Comparison of ENCODE assay signal across 1 cellular context in the genomic region with DNA sequence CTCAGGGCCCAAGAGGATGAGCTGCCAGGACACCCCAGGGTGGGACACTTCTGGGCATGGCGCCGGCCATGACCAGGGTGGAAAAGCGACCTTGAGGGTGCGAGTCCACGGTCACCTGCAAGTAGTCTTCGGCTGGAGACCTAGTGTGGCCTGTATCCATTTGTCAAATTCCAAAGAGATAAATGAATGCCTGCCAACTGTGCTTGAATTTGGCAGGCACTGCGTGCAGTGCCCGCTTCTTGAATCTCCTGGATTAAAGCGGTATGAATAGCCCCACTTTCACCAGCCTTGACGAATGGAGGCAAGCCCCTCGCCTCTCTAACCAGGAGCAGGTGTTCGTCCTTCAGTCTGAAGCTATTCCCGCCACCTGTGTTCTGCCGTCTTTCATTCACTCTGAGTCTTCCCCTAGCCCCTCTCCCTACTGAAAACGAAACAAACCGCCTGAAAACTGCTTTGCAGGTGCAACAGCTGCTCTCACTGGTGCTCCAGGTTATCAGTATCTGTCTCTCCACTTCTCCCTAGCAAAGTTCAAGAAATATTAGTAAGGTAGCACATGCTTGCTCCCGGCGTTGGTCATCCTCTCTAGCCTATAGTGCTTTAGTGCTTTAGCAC.
TF ChIP-seq lines count a peak whose summit lies in the region.

No MANE protein-coding gene starts in this region.

TF ChIP-seq in GM12878, 131 proteins besides CTCF, POLR2A, EP300 and RAD21:
- no peak for TF ChIP-seq PKNOX1 (IDR thresholded peaks at IDR 0.05)
- TF ChIP-seq HDAC6 (IDR thresholded peaks at IDR 0.05; ENCODE audit: unreplicated experiment): no peak
- no peak for TF ChIP-seq SKIL (IDR thresholded peaks at IDR 0.05; ENCODE audit: low read depth, poor library complexity, severe bottlenecking)
- TF ChIP-seq IKZF2 (IDR thresholded peaks at IDR 0.05): no peak
- no peak for TF ChIP-seq ZZZ3 (IDR thresholded peaks at IDR 0.05; ENCODE audit: control insufficient read depth, insufficient read length, low read depth)
- TF ChIP-seq BCL11A (IDR thresholded peaks at IDR 0.05; ENCODE audit: low read depth, low read length): no peak
- TF ChIP-seq CHD1 (IDR thresholded peaks at IDR 0.05; ENCODE audit: low read depth, low read length): no peak
- TF ChIP-seq WRNIP1 (IDR thresholded peaks at IDR 0.05; ENCODE audit: borderline replicate concordance, low read depth, low read length): no peak
- no peak for TF ChIP-seq SIX5 (IDR thresholded peaks at IDR 0.05; ENCODE audit: low read depth, low read length, severe bottlenecking)
- no peak for TF ChIP-seq DPF2 (IDR thresholded peaks at IDR 0.05)
- no peak for TF ChIP-seq CHD2 (IDR thresholded peaks at IDR 0.05; ENCODE audit: borderline replicate concordance, low read depth, low read length)
- TF ChIP-seq CEBPB (IDR thresholded peaks at IDR 0.05; ENCODE audit: borderline replicate concordance in 1 of 2, low read depth in 2 of 2, low read length in 2 of 2): no peak
- no peak for TF ChIP-seq MEF2B (IDR thresholded peaks at IDR 0.05; ENCODE audit: partially characterized antibody, poor library complexity, severe bottlenecking)
- no peak for TF ChIP-seq FOS (IDR thresholded peaks at IDR 0.05; ENCODE audit: borderline replicate concordance, extremely low read depth, insufficient read length)
- TF ChIP-seq IRF5 (IDR thresholded peaks at IDR 0.05; ENCODE audit: borderline replicate concordance): no peak
- TF ChIP-seq CHD4 (IDR thresholded peaks at IDR 0.05): no peak
TF ChIP-seq in GM12878: peak in this region for 0.
